Comparison of ENCODE assay signal across 8 cellular contexts in genomic region chr7:148856035-148856881, GRCh38. TPM values are rescaled to one million over a fixed set of nuclear protein-coding genes. Genes with fewer than 3 reads are reported as not detected.
DNase-seq lines count a peak whose midpoint lies in the region; ATAC-seq and TF ChIP-seq lines count a peak whose summit lies in the region.

No MANE protein-coding gene starts in this region.

- peak; percentile 35 for DNase-seq in COLO829 (ENCODE audit: low spot score)
- DNase-seq in HuH-7.5 (ENCODE audit: low spot score), result peak; percentile 28
- DNase-seq in activated CD4-positive, alpha-beta T cell treated with anti-CD3 and anti-CD28 coated beads, Interleukin-2, amount 50 U/mL, for 4 hours, result peak; percentile 49 to 51
- DNase-seq in endothelial cell (ENCODE audit: low spot score), result peak; percentile 45
- DNase-seq in omental fat pad (ENCODE audit: low spot score), result no peak
- no peak for DNase-seq in NCI-H226

- no peak overlapping the region for H3K4me3 Mint-ChIP-seq in endothelial cell (ENCODE audit: unreplicated experiment)

- H3K27me3 Mint-ChIP-seq in endothelial cell (ENCODE audit: unreplicated experiment), result peaks cover 3% of the 10 kb centered on the region

- peaks cover 24% of the 10 kb centered on the region for H3K4me1 Mint-ChIP-seq in endothelial cell (ENCODE audit: unreplicated experiment)

- no peaks in the 10 kb centered on the region for H3K36me3 Mint-ChIP-seq in endothelial cell (ENCODE audit: low read depth, unreplicated experiment)

- no peaks in the 10 kb centered on the region for H3K9me3 Mint-ChIP-seq in endothelial cell (ENCODE audit: unreplicated experiment)

- peak overlapping the region; percentile 27 for H3K27ac Mint-ChIP-seq in endothelial cell (ENCODE audit: unreplicated experiment)

- ATAC-seq in GM19395 (IDR thresholded peaks at IDR 0.05; ENCODE audit: unreplicated experiment), result peak; percentile 74
- ATAC-seq in omental fat pad (ENCODE audit: low FRiP score), result peak; percentile 62
- no peak for ATAC-seq in GM19455 (IDR thresholded peaks at IDR 0.05; ENCODE audit: unreplicated experiment)

- TF ChIP-seq CTCF in endothelial cell (IDR thresholded peaks at IDR 0.05; ENCODE audit: unreplicated experiment) (peak; percentile 85), omental fat pad (IDR thresholded peaks at IDR 0.05) (no peak)

RNA-seq across cellular contexts. Expression of gene EZH2, which starts 27.8 kb away (rescaled TPM):
- total RNA-seq in endothelial cell (ENCODE audit: unreplicated experiment), result 37.5 TPM
- total RNA-seq in omental fat pad, result 1 to 10 TPM; 1.7 to 5.8 (median 2.4) TPM

Comparison
In these comparisons a context has a peak if more than half of its experiments do, and no peak if none do; other contexts are left out.
1. DNase-seq: peak in COLO829 (single experiment), HuH-7.5 (single experiment), activated CD4-positive, alpha-beta T cell treated with anti-CD3 and anti-CD28 coated beads, Interleukin-2, amount 50 U/mL, for 4 hours (2 of 2) and endothelial cell (single experiment); none in omental fat pad (single experiment) and NCI-H226 (single experiment).